ENCODE assay signal across 2 cellular contexts in the genomic region with DNA sequence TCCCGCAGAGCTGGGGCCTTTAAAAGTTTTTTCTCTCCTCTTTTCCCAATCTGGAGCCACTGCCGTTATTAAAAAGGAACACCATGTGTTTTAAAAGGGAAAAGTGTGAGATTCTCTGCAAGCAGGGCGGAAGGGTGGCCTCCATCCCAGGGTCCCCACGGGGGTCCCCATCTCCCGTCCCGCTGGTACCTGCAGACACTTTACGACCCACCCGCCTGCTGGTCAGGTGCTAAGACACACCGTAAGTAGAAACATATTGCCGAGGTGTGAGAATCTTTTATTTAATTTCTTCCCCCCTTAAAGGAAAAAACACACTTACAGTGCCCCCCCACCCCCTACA.
TF ChIP-seq lines count a peak whose summit lies in the region.

No MANE protein-coding gene starts in this region.

TF ChIP-seq in SK-N-SH, 30 proteins besides CTCF, POLR2A, EP300 and RAD21:
- TF ChIP-seq, protein P1, sequence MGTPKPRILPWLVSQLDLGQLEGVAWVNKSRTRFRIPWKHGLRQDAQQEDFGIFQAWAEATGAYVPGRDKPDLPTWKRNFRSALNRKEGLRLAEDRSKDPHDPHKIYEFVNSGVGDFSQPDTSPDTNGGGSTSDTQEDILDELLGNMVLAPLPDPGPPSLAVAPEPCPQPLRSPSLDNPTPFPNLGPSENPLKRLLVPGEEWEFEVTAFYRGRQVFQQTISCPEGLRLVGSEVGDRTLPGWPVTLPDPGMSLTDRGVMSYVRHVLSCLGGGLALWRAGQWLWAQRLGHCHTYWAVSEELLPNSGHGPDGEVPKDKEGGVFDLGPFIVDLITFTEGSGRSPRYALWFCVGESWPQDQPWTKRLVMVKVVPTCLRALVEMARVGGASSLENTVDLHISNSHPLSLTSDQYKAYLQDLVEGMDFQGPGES (IDR thresholded peaks at IDR 0.05; ENCODE audit: low read depth, low read length): no peak

TF ChIP-seq in SK-N-SH treated with all-trans-retinoic acid at 6 μM for 48 hours, 23 proteins besides CTCF, POLR2A, EP300 and RAD21 (continued from another document):
- TF ChIP-seq, protein P2, sequence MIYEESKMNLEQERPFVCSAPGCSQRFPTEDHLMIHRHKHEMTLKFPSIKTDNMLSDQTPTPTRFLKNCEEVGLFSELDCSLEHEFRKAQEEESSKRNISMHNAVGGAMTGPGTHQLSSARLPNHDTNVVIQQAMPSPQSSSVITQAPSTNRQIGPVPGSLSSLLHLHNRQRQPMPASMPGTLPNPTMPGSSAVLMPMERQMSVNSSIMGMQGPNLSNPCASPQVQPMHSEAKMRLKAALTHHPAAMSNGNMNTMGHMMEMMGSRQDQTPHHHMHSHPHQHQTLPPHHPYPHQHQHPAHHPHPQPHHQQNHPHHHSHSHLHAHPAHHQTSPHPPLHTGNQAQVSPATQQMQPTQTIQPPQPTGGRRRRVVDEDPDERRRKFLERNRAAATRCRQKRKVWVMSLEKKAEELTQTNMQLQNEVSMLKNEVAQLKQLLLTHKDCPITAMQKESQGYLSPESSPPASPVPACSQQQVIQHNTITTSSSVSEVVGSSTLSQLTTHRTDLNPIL (CRISPR knock-in tag; IDR thresholded peaks at IDR 0.05; ENCODE audit: low read depth): no peak
- TF ChIP-seq ZC3H10 (CRISPR knock-in tag; IDR thresholded peaks at IDR 0.05) (no peak), OSR1 (CRISPR knock-in tag; IDR thresholded peaks at IDR 0.05) (no peak), CSDC2 (CRISPR knock-in tag; IDR thresholded peaks at IDR 0.05) (no peak), TOX (CRISPR knock-in tag; IDR thresholded peaks at IDR 0.05; ENCODE audit: borderline replicate concordance) (no peak), ZFP30 (CRISPR knock-in tag; IDR thresholded peaks at IDR 0.05) (no peak), RARB (CRISPR knock-in tag; IDR thresholded peaks at IDR 0.05) (no peak), PPARA (CRISPR knock-in tag; IDR thresholded peaks at IDR 0.05; ENCODE audit: borderline replicate concordance) (no peak), ESRRG (CRISPR knock-in tag; IDR thresholded peaks at IDR 0.05) (no peak), GLIS3 (CRISPR knock-in tag; IDR thresholded peaks at IDR 0.05) (no peak)
- TF ChIP-seq, protein P3, sequence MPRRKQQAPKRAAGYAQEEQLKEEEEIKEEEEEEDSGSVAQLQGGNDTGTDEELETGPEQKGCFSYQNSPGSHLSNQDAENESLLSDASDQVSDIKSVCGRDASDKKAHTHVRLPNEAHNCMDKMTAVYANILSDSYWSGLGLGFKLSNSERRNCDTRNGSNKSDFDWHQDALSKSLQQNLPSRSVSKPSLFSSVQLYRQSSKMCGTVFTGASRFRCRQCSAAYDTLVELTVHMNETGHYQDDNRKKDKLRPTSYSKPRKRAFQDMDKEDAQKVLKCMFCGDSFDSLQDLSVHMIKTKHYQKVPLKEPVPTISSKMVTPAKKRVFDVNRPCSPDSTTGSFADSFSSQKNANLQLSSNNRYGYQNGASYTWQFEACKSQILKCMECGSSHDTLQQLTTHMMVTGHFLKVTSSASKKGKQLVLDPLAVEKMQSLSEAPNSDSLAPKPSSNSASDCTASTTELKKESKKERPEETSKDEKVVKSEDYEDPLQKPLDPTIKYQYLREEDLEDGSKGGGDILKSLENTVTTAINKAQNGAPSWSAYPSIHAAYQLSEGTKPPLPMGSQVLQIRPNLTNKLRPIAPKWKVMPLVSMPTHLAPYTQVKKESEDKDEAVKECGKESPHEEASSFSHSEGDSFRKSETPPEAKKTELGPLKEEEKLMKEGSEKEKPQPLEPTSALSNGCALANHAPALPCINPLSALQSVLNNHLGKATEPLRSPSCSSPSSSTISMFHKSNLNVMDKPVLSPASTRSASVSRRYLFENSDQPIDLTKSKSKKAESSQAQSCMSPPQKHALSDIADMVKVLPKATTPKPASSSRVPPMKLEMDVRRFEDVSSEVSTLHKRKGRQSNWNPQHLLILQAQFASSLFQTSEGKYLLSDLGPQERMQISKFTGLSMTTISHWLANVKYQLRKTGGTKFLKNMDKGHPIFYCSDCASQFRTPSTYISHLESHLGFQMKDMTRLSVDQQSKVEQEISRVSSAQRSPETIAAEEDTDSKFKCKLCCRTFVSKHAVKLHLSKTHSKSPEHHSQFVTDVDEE (CRISPR knock-in tag; IDR thresholded peaks at IDR 0.05): no peak
- TF ChIP-seq, protein P4, sequence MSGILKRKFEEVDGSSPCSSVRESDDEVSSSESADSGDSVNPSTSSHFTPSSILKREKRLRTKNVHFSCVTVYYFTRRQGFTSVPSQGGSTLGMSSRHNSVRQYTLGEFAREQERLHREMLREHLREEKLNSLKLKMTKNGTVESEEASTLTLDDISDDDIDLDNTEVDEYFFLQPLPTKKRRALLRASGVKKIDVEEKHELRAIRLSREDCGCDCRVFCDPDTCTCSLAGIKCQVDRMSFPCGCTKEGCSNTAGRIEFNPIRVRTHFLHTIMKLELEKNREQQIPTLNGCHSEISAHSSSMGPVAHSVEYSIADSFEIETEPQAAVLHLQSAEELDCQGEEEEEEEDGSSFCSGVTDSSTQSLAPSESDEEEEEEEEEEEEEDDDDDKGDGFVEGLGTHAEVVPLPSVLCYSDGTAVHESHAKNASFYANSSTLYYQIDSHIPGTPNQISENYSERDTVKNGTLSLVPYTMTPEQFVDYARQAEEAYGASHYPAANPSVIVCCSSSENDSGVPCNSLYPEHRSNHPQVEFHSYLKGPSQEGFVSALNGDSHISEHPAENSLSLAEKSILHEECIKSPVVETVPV (CRISPR knock-in tag; IDR thresholded peaks at IDR 0.05): no peak
